Comparison of ENCODE assay signal across 10 cellular contexts in genomic region chr10:95230677-95231586, GRCh38. TPM values are rescaled to one million over a fixed set of nuclear protein-coding genes. Genes with fewer than 3 reads are reported as not detected.
A peak's percentile ranks its signal among the peaks of the same experiment; 100 is the strongest.
DNase-seq lines count a peak whose midpoint lies in the region; ATAC-seq, FAIRE-seq and TF ChIP-seq lines count a peak whose summit lies in the region.
"Not testable (repeated sequence)": the region's sequence is repeated elsewhere in the genome, so short reads cannot be mapped to it uniquely, and the experiment has no call there.
"Had no signal": no experiment of that assay in that cellular context is flagged by ENCODE, and none has a peak within 500 bp of the region (broad histone marks: within the 10 kb centered on the region; RNA-seq: fewer than 3 reads in every experiment).

No MANE protein-coding gene starts in this region.

- H3K36me3 Mint-ChIP-seq in astrocyte (ENCODE audit: low read depth, unreplicated experiment), result peaks cover 12% of the 10 kb centered on the region

- H3K9ac ChIP-seq in astrocyte (ENCODE audit: low read length), result peak overlapping the region; percentile 62

- H3K4me2 ChIP-seq in astrocyte (ENCODE audit: low read length), result peak overlapping the region; percentile 70

- H3K36me3 ChIP-seq in astrocyte (ENCODE audit: insufficient read depth, low read length), result not testable (repeated sequence)

- FAIRE-seq in astrocyte (lab: Jason Lieb, UNC), result not testable (repeated sequence)

- peak overlapping the region; percentile 100 for H3K27ac Mint-ChIP-seq in astrocyte (ENCODE audit: unreplicated experiment)

- not testable (repeated sequence) for H3K9me3 ChIP-seq in astrocyte (ENCODE audit: insufficient read depth, low read depth, low read length); mononuclear cell (ENCODE audit: low read depth, low read length)

- peak overlapping the region; percentile 88 for H3K27ac ChIP-seq in astrocyte (ENCODE audit: low read depth, low read length)
- not testable (repeated sequence) for H3K27ac ChIP-seq in foreskin keratinocyte

- H3K4me3 ChIP-seq in astrocyte (ENCODE audit: insufficient read depth, low read depth, low read length), result peak overlapping the region; percentile 27
- H3K4me3 ChIP-seq in mononuclear cell (ENCODE audit: low read length), result peak overlapping the region; percentile 50

- peaks cover 52% of the 10 kb centered on the region for H3K4me1 Mint-ChIP-seq in astrocyte (ENCODE audit: low read depth, unreplicated experiment)

- H3K27me3 ChIP-seq in astrocyte (ENCODE audit: insufficient read depth, low read length); foreskin keratinocyte; mononuclear cell (ENCODE audit: insufficient read depth, low read length): not testable (repeated sequence)

- peaks cover 29% of the 10 kb centered on the region for H3K4me1 ChIP-seq in astrocyte (ENCODE audit: insufficient read depth, low read length)
- peaks cover 30% of the 10 kb centered on the region for H3K4me1 ChIP-seq in foreskin keratinocyte
- not testable (repeated sequence) for H3K4me1 ChIP-seq in mononuclear cell (ENCODE audit: insufficient read depth, low read length)

- H3K79me2 ChIP-seq in astrocyte (ENCODE audit: insufficient read depth, low read length), result not testable (repeated sequence)

- ATAC-seq in GM18858 (IDR thresholded peaks at IDR 0.05; ENCODE audit: unreplicated experiment), result peak; percentile 48
- peak; percentile 88 for ATAC-seq in HG03432 (IDR thresholded peaks at IDR 0.05; ENCODE audit: unreplicated experiment)
- ATAC-seq in foreskin keratinocyte, result peak; percentile 1

- H2AFZ ChIP-seq in astrocyte (ENCODE audit: low read depth, low read length), result peak overlapping the region; percentile 24

- TF ChIP-seq CTCF in astrocyte (IDR thresholded peaks at IDR 0.05; ENCODE audit: insufficient read depth, low read depth, low read length); foreskin keratinocyte (conservative IDR thresholded peaks at IDR 0.05): not testable (repeated sequence)

- not testable (repeated sequence) for H3K27me3 Mint-ChIP-seq in astrocyte (ENCODE audit: low read depth, unreplicated experiment)

- peak overlapping the region; percentile 77 for H3K4me3 Mint-ChIP-seq in astrocyte (ENCODE audit: unreplicated experiment)

- H3K9me3 Mint-ChIP-seq in astrocyte (ENCODE audit: unreplicated experiment), result not testable (repeated sequence)

- not testable (repeated sequence) for H4K20me1 ChIP-seq in astrocyte (ENCODE audit: insufficient read depth, low read length)

- DNase-seq in activated CD4-positive, alpha-beta T cell treated with anti-CD3 and anti-CD28 coated beads for 4 hours, result peak; percentile 30 to 40
- DNase-seq in astrocyte (ENCODE audit: low read depth); foreskin keratinocyte: not testable (repeated sequence)
- peak; percentile 64 for DNase-seq in stimulated activated CD4-positive, alpha-beta T cell treated with anti-CD3 and anti-CD28 coated beads, Interleukin-15, amount 100 ng/mL, for 24 hours
- DNase-seq in ureter (ENCODE audit: low spot score), result peak; percentile 56

RNA-seq across cellular contexts. Expression of gene ACSM6, which starts 36.9 kb away (rescaled TPM):
- total RNA-seq in astrocyte (not detected in 2 replicates), foreskin keratinocyte (not detected in 2 replicates), mononuclear cell (not detected), ureter (1.8 TPM)
- not detected in 2 replicates for polyA plus RNA-seq in foreskin keratinocyte
- total RNA-seq: kidney epithelial cell, M059J had no signal

RNA-seq across cellular contexts. Expression of gene PDLIM1, which starts 59.9 kb away (rescaled TPM):
- total RNA-seq in astrocyte (316 and 320 TPM in 2 replicates), foreskin keratinocyte (256 and 304 TPM in 2 replicates), mononuclear cell (19.9 TPM), ureter (405 TPM)
- 366 and 431 TPM in 2 replicates for polyA plus RNA-seq in foreskin keratinocyte

Comparison
In these comparisons a context has a peak if more than half of its experiments do, and no peak if none do; other contexts are left out.
1. ATAC-seq: peak in every context shown above with its lines; median percentile 88 in HG03432; 48 in GM18858; 1 in foreskin keratinocyte.
2. RNA of gene PDLIM1, which starts 59.9 kb away (total RNA-seq): 405 TPM in ureter (single experiment), 316 to 320 TPM in astrocyte and 256 to 304 TPM in foreskin keratinocyte; 19.9 TPM in mononuclear cell (single experiment); every median in the first group is over 10 times any median in the second.